9 cellular contexts compared by ENCODE assay signal in genomic region chr20:37042986-37043972, GRCh38. TPM values are rescaled to one million over a fixed set of nuclear protein-coding genes. Genes with fewer than 3 reads are reported as not detected.
DNase-seq lines count a peak whose midpoint lies in the region; ATAC-seq and FAIRE-seq lines count a peak whose summit lies in the region.
"Had no signal": no experiment of that assay in that cellular context is flagged by ENCODE, and none has a peak within 500 bp of the region (broad histone marks: within the 10 kb centered on the region; RNA-seq: fewer than 3 reads in every experiment).

No MANE protein-coding gene starts in this region.

- ATAC-seq in GM18498 (IDR thresholded peaks at IDR 0.05; ENCODE audit: unreplicated experiment) (peak; percentile 64), GM21619 (IDR thresholded peaks at IDR 0.05; ENCODE audit: unreplicated experiment) (peak; percentile 48)
- peak; percentile 72 for ATAC-seq in effector memory CD8-positive, alpha-beta T cell (replicated peaks)

- DNase-seq in effector memory CD8-positive, alpha-beta T cell = peak; percentile 24 to 35 (median 25)
- DNase-seq in HUDEP-2 (lab: John Stamatoyannopoulos, UW; ENCODE audit: unreplicated experiment in 76 of 76) (no peak), amniotic stem cell (lab: John Stamatoyannopoulos, UW) (no peak), urothelium cell line (ENCODE audit: low spot score) (no peak), DMS 273 (lab: John Stamatoyannopoulos, UW; ENCODE audit: unreplicated experiment) (no peak)
- DNase-seq: hippocampal formation had no signal

- H3K27me3 Mint-ChIP-seq in IgD-negative memory B cell = no peaks in the 10 kb centered on the region
- no peaks in the 10 kb centered on the region for H3K27me3 Mint-ChIP-seq in effector memory CD8-positive, alpha-beta T cell

- H3K36me3 Mint-ChIP-seq in IgD-negative memory B cell = peaks cover 11% of the 10 kb centered on the region
- peaks cover 44% of the 10 kb centered on the region for H3K36me3 Mint-ChIP-seq in effector memory CD8-positive, alpha-beta T cell (ENCODE audit: insufficient read depth)

- peak overlapping the region; percentile 83 to 96 (median 86) for H3K27ac Mint-ChIP-seq in IgD-negative memory B cell
- peak overlapping the region; percentile 80 to 95 for H3K27ac Mint-ChIP-seq in effector memory CD8-positive, alpha-beta T cell

- no peaks in the 10 kb centered on the region for H3K9me3 Mint-ChIP-seq in IgD-negative memory B cell
- no peaks in the 10 kb centered on the region for H3K9me3 Mint-ChIP-seq in effector memory CD8-positive, alpha-beta T cell

- FAIRE-seq in urothelium cell line (lab: Jason Lieb, UNC) = no peak

- peak overlapping the region; percentile 83 to 96 (median 88) for H3K4me3 Mint-ChIP-seq in IgD-negative memory B cell
- H3K4me3 Mint-ChIP-seq in effector memory CD8-positive, alpha-beta T cell = peak overlapping the region; percentile 70 to 83

- H3K4me1 Mint-ChIP-seq in IgD-negative memory B cell = peaks cover 15 to 17% (median 17%) of the 10 kb centered on the region in 3 donors
- peaks cover 15 to 23% of the 10 kb centered on the region in 2 donors for H3K4me1 Mint-ChIP-seq in effector memory CD8-positive, alpha-beta T cell (ENCODE audit: low read depth in 2 of 2)

RNA-seq across cellular contexts. Expression of gene RBL1, which starts 52.5 kb away (rescaled TPM):
- polyA plus RNA-seq in IgD-negative memory B cell = 6.5 TPM

Comparison
In these comparisons a context has a peak if more than half of its experiments do, and no peak if none do; other contexts are left out.
1. DNase-seq: peak in effector memory CD8-positive, alpha-beta T cell (3 of 3); none in HUDEP-2 (0 of 76), amniotic stem cell (single experiment), urothelium cell line (single experiment) and DMS 273 (single experiment).
2. Peak in every context shown above with its lines, with median percentiles within 50 percentile points of each other: ATAC-seq.